Comparison of ENCODE assay signal across 7 cellular contexts in the genomic region with DNA sequence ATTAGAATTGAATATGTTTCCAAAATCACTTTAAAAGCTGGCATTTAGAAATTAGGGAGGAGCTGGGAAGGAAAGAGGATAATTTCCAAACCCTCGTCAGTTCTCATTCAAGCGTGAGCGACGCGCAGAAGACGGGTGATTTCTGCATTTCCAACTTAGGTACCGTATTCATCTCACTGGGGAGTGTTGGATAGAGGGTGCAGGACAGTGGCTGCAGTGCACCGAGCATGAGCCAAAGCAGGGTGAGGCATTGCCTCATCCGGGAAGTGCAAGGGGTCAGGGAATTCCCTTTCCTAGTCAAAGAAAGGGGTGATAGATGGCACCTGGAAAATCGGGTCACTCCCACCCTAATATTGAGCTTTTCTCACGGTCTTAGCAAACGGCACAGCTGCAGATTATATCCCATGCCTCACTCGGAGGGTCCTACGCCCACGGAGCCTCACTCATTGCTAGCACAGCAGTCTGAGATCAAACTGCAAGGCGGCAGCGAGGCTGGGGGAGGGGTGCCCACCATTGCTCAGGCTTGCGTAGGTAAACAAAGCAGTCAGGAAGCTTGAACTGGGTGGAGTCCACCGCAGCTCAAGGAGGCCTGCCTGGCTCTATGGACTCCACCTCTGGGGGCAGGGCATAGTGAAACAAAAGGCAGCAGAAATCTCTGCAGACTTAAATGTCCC.
A peak's percentile ranks its signal among the peaks of the same experiment; 100 is the strongest.
DNase-seq lines count a peak whose midpoint lies in the region; ATAC-seq and TF ChIP-seq lines count a peak whose summit lies in the region.
"Not testable (repeated sequence)": the region's sequence is repeated elsewhere in the genome, so short reads cannot be mapped to it uniquely, and the experiment has no call there.

No MANE protein-coding gene starts in this region.

- intact Hi-C loops in Panc1 (cut with micrococcal nuclease; ENCODE audit: unreplicated experiment), result not testable (repeated sequence)
- intact Hi-C loops in activated CD4-positive, alpha-beta memory T cell treated with anti-CD3 and anti-CD28 coated beads for 36 hours (cut with micrococcal nuclease), result loop anchor here (5.0 kb wide), 1 partner anchor 324 kb away; no protein-coding TSS in a partner anchor

- H3K27ac ChIP-seq in HUES6 (ENCODE audit: low read depth, low read length); Panc1 (ENCODE audit: low read length); esophagus (ENCODE audit: low read depth in 2 of 2, low read length in 1 of 2): not testable (repeated sequence)

- not testable (repeated sequence) for DNase-seq in Panc1 (ENCODE audit: low read depth, low spot score)
- peak; percentile 77 for DNase-seq in activated CD4-positive, alpha-beta memory T cell treated with anti-CD3 and anti-CD28 coated beads for 36 hours
- DNase-seq in activated gamma-delta T cell treated with anti-CD3 and anti-CD28 coated beads, Interleukin-2, amount 50 U/mL, for 16 hours (ENCODE audit: low read depth), result peak; percentile 37
- peak; percentile 40 for DNase-seq in mucosa of gallbladder (ENCODE audit: low spot score)
- DNase-seq in stimulated activated CD4-positive, alpha-beta T cell treated with anti-CD3 and anti-CD28 coated beads, TNF-alpha, amount 100 ng/mL, for 1 hour (ENCODE audit: low read depth in 3 of 3, low spot score in 1 of 3), result peak in 2 of 3 donors; percentile 45 to 46

- peaks cover 18% of the 10 kb centered on the region for H3K9me3 Mint-ChIP-seq in activated CD4-positive, alpha-beta memory T cell treated with anti-CD3 and anti-CD28 coated beads for 36 hours

- 28 to 42% methylated on average over 19 of the region's 19 CpGs for WGBS in esophagus, 2 donors

- H3K9ac ChIP-seq in HUES6 (ENCODE audit: low read length), result peak overlapping the region; percentile 18

- H3K36me3 ChIP-seq in HUES6 (ENCODE audit: control insufficient read depth, insufficient read depth, low read length); Panc1 (ENCODE audit: control insufficient read depth, insufficient read depth, low read length); esophagus (ENCODE audit: control insufficient read depth in 2 of 2, insufficient read depth in 2 of 2, low read length in 1 of 2): not testable (repeated sequence)

- H3K27ac Mint-ChIP-seq in activated CD4-positive, alpha-beta memory T cell treated with anti-CD3 and anti-CD28 coated beads for 36 hours, result peak overlapping the region; percentile 67

- not testable (repeated sequence) for BruUV-seq in Panc1 (replicated peaks; lab: Mats Ljungman, UMichigan)

- H3K4me3 ChIP-seq in HUES6 (ENCODE audit: low read depth, low read length) (peak overlapping the region; percentile 56), Panc1 (ENCODE audit: low read depth in 2 of 2, low read length in 2 of 2) (peak overlapping the region; percentile 15 to 48; a peak in 3 of 4 replicates), esophagus (ENCODE audit: low read depth in 1 of 2, low read length in 2 of 2) (peak overlapping the region; percentile 39 to 46)

- H3K4me1 ChIP-seq in HUES6 (ENCODE audit: control insufficient read depth, insufficient read depth, low read length); Panc1 (ENCODE audit: control insufficient read depth, insufficient read depth, low read length); esophagus (ENCODE audit: control insufficient read depth in 2 of 2, insufficient read depth in 2 of 2, low read length in 1 of 2): not testable (repeated sequence)

- H3K27me3 Mint-ChIP-seq in activated CD4-positive, alpha-beta memory T cell treated with anti-CD3 and anti-CD28 coated beads for 36 hours, result not testable (repeated sequence)

- CTCF ChIA-PET in Panc1 (lab: Charles Lee), result interaction anchor here (0.6 kb wide), 1 partner anchor 427 kb away, joined by 4 read pairs; no protein-coding TSS in a partner anchor
- CTCF ChIA-PET in activated CD4-positive, alpha-beta memory T cell treated with anti-CD3 and anti-CD28 coated beads for 36 hours (lab: Charles Lee), result interaction anchor here (0.7 to 1.2 kb wide), 3 partner anchors 11 to 115 kb away, joined by 3 read pairs; no protein-coding TSS in a partner anchor

- peak; percentile 60; the same call in 1 of the 2 replicates for ATAC-seq in Panc1

- not testable (repeated sequence) for TF ChIP-seq CTCF in Panc1 (IDR thresholded peaks at IDR 0.05)

- in situ Hi-C loops in Panc1 (cut with HindIII; ENCODE audit: low pct_unique_long_range_greater_than_20kb, low sequenced_read_pairs), result not testable (repeated sequence)

- not testable (repeated sequence) for H3K9me3 ChIP-seq in HUES6 (ENCODE audit: control insufficient read depth, insufficient read depth, low read depth, low read length); Panc1 (ENCODE audit: control insufficient read depth, insufficient read depth, low read depth, low read length); esophagus (ENCODE audit: control insufficient read depth in 2 of 2, insufficient read depth in 1 of 2, low read depth in 1 of 2, low read length in 1 of 2)

- H3K4me1 Mint-ChIP-seq in activated CD4-positive, alpha-beta memory T cell treated with anti-CD3 and anti-CD28 coated beads for 36 hours (ENCODE audit: low read depth), result peaks cover 46% of the 10 kb centered on the region

- POLR2A ChIA-PET in Panc1 (lab: Charles Lee); activated CD4-positive, alpha-beta memory T cell treated with anti-CD3 and anti-CD28 coated beads for 36 hours (lab: Charles Lee): not testable (repeated sequence)

- H3K36me3 Mint-ChIP-seq in activated CD4-positive, alpha-beta memory T cell treated with anti-CD3 and anti-CD28 coated beads for 36 hours, result not testable (repeated sequence)

- peak overlapping the region; percentile 64 for H3K4me3 Mint-ChIP-seq in activated CD4-positive, alpha-beta memory T cell treated with anti-CD3 and anti-CD28 coated beads for 36 hours

- H3K27me3 ChIP-seq in HUES6 (ENCODE audit: control insufficient read depth, insufficient read depth, low read length); Panc1 (ENCODE audit: control insufficient read depth, insufficient read depth, low read length); esophagus (ENCODE audit: control insufficient read depth in 1 of 2, insufficient read depth in 2 of 2, low read length in 2 of 2): not testable (repeated sequence)
